In the genomic region with DNA sequence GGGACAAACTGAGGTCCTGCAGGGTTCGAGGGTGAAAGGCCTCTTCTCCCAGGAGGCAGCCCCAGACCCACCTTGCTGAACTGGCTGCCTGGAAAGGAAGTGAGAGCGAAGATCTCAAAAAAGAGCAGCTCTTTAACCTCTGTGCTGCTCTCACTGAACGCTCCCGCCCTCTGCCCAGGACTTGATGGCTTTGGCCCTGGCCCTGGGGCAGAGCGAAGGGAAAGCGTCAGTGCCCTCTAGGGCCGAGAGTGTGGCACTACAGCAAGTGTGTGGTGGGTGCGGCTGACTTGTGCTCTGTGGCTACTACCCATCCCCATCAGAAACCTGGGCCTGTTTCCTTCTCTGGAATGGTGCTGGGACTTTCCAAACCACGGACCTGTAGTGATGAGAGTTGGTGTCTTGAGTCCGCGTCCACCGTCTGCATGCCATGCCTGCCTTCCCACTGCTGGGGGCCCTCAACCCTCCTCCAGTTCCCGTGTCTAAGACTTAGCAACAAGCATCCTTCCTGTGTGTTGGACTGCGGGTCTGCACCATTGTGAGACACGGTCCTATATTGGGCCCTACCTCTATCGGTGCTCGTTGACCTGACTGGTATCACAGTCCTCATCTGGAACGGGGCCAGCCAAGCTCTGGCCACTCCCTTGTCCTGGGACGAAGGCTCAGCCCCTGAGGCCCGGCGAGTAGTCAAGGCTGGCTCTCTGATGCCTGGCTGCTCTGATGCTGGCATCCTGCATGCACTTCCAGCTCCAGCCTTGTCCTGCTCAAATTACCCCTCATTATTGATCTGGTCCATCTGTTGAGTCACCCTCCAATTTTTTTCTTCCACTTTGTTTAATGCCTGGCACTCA, we compare ENCODE assay signal across 1 cellular context.
A peak's percentile ranks its signal among the peaks of the same experiment; 100 is the strongest.
TF ChIP-seq lines count a peak whose summit lies in the region.

No MANE protein-coding gene starts in this region.

TF ChIP-seq in HepG2, 621 proteins besides CTCF, POLR2A, EP300 and RAD21 (continued from another document and continues in another):
- TF ChIP-seq, protein P1, sequence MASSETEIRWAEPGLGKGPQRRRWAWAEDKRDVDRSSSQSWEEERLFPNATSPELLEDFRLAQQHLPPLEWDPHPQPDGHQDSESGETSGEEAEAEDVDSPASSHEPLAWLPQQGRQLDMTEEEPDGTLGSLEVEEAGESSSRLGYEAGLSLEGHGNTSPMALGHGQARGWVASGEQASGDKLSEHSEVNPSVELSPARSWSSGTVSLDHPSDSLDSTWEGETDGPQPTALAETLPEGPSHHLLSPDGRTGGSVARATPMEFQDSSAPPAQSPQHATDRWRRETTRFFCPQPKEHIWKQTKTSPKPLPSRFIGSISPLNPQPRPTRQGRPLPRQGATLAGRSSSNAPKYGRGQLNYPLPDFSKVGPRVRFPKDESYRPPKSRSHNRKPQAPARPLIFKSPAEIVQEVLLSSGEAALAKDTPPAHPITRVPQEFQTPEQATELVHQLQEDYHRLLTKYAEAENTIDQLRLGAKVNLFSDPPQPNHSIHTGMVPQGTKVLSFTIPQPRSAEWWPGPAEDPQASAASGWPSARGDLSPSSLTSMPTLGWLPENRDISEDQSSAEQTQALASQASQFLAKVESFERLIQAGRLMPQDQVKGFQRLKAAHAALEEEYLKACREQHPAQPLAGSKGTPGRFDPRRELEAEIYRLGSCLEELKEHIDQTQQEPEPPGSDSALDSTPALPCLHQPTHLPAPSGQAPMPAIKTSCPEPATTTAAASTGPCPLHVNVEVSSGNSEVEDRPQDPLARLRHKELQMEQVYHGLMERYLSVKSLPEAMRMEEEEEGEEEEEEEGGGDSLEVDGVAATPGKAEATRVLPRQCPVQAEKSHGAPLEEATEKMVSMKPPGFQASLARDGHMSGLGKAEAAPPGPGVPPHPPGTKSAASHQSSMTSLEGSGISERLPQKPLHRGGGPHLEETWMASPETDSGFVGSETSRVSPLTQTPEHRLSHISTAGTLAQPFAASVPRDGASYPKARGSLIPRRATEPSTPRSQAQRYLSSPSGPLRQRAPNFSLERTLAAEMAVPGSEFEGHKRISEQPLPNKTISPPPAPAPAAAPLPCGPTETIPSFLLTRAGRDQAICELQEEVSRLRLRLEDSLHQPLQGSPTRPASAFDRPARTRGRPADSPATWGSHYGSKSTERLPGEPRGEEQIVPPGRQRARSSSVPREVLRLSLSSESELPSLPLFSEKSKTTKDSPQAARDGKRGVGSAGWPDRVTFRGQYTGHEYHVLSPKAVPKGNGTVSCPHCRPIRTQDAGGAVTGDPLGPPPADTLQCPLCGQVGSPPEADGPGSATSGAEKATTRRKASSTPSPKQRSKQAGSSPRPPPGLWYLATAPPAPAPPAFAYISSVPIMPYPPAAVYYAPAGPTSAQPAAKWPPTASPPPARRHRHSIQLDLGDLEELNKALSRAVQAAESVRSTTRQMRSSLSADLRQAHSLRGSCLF (CRISPR knock-in tag; IDR thresholded peaks at IDR 0.05; ENCODE audit: borderline replicate concordance), result no peak
- TF ChIP-seq NFATC3 (CRISPR knock-in tag; IDR thresholded peaks at IDR 0.05), result no peak
- TF ChIP-seq, protein P2, sequence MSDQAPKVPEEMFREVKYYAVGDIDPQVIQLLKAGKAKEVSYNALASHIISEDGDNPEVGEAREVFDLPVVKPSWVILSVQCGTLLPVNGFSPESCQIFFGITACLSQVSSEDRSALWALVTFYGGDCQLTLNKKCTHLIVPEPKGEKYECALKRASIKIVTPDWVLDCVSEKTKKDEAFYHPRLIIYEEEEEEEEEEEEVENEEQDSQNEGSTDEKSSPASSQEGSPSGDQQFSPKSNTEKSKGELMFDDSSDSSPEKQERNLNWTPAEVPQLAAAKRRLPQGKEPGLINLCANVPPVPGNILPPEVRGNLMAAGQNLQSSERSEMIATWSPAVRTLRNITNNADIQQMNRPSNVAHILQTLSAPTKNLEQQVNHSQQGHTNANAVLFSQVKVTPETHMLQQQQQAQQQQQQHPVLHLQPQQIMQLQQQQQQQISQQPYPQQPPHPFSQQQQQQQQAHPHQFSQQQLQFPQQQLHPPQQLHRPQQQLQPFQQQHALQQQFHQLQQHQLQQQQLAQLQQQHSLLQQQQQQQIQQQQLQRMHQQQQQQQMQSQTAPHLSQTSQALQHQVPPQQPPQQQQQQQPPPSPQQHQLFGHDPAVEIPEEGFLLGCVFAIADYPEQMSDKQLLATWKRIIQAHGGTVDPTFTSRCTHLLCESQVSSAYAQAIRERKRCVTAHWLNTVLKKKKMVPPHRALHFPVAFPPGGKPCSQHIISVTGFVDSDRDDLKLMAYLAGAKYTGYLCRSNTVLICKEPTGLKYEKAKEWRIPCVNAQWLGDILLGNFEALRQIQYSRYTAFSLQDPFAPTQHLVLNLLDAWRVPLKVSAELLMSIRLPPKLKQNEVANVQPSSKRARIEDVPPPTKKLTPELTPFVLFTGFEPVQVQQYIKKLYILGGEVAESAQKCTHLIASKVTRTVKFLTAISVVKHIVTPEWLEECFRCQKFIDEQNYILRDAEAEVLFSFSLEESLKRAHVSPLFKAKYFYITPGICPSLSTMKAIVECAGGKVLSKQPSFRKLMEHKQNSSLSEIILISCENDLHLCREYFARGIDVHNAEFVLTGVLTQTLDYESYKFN (CRISPR knock-in tag; conservative IDR thresholded peaks at IDR 0.05), result no peak
- TF ChIP-seq ZNF234 (CRISPR knock-in tag; conservative IDR thresholded peaks at IDR 0.05), result no peak
- TF ChIP-seq, protein P3, sequence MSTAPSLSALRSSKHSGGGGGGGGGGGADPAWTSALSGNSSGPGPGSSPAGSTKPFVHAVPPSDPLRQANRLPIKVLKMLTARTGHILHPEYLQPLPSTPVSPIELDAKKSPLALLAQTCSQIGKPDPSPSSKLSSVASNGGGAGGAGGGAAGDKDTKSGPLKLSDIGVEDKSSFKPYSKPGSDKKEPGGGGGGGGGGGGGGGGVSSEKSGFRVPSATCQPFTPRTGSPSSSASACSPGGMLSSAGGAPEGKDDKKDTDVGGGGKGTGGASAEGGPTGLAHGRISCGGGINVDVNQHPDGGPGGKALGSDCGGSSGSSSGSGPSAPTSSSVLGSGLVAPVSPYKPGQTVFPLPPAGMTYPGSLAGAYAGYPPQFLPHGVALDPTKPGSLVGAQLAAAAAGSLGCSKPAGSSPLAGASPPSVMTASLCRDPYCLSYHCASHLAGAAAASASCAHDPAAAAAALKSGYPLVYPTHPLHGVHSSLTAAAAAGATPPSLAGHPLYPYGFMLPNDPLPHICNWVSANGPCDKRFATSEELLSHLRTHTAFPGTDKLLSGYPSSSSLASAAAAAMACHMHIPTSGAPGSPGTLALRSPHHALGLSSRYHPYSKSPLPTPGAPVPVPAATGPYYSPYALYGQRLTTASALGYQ (CRISPR knock-in tag; IDR thresholded peaks at IDR 0.05), result no peak
- no peak for TF ChIP-seq ZNF510 (CRISPR knock-in tag; IDR thresholded peaks at IDR 0.05; ENCODE audit: low read depth)
- TF ChIP-seq ZNF780A (CRISPR knock-in tag; IDR thresholded peaks at IDR 0.05), result no peak
- TF ChIP-seq CEBPG (CRISPR knock-in tag; IDR thresholded peaks at IDR 0.05), result no peak
- TF ChIP-seq, protein P4, sequence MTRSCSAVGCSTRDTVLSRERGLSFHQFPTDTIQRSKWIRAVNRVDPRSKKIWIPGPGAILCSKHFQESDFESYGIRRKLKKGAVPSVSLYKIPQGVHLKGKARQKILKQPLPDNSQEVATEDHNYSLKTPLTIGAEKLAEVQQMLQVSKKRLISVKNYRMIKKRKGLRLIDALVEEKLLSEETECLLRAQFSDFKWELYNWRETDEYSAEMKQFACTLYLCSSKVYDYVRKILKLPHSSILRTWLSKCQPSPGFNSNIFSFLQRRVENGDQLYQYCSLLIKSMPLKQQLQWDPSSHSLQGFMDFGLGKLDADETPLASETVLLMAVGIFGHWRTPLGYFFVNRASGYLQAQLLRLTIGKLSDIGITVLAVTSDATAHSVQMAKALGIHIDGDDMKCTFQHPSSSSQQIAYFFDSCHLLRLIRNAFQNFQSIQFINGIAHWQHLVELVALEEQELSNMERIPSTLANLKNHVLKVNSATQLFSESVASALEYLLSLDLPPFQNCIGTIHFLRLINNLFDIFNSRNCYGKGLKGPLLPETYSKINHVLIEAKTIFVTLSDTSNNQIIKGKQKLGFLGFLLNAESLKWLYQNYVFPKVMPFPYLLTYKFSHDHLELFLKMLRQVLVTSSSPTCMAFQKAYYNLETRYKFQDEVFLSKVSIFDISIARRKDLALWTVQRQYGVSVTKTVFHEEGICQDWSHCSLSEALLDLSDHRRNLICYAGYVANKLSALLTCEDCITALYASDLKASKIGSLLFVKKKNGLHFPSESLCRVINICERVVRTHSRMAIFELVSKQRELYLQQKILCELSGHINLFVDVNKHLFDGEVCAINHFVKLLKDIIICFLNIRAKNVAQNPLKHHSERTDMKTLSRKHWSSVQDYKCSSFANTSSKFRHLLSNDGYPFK (CRISPR knock-in tag; IDR thresholded peaks at IDR 0.05; ENCODE audit: borderline replicate concordance), result 0 out of 2 replicates have a peak, but pooled peaks have one; percentile 13
- TF ChIP-seq, protein P5, sequence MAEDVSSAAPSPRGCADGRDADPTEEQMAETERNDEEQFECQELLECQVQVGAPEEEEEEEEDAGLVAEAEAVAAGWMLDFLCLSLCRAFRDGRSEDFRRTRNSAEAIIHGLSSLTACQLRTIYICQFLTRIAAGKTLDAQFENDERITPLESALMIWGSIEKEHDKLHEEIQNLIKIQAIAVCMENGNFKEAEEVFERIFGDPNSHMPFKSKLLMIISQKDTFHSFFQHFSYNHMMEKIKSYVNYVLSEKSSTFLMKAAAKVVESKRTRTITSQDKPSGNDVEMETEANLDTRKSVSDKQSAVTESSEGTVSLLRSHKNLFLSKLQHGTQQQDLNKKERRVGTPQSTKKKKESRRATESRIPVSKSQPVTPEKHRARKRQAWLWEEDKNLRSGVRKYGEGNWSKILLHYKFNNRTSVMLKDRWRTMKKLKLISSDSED (CRISPR knock-in tag; IDR thresholded peaks at IDR 0.05), result no peak
- TF ChIP-seq NBN (conservative IDR thresholded peaks at IDR 0.05), result no peak
- TF ChIP-seq KLF13 (CRISPR knock-in tag; IDR thresholded peaks at IDR 0.05), result no peak
- peak; percentile 76 for TF ChIP-seq STAG1 (CRISPR knock-in tag; IDR thresholded peaks at IDR 0.05)
- TF ChIP-seq SMC3 (IDR thresholded peaks at IDR 0.05; ENCODE audit: low read length), result peak; percentile 24
- no peak for TF ChIP-seq ZNF749 (CRISPR knock-in tag; IDR thresholded peaks at IDR 0.05; ENCODE audit: borderline replicate concordance)
- TF ChIP-seq, protein P6, sequence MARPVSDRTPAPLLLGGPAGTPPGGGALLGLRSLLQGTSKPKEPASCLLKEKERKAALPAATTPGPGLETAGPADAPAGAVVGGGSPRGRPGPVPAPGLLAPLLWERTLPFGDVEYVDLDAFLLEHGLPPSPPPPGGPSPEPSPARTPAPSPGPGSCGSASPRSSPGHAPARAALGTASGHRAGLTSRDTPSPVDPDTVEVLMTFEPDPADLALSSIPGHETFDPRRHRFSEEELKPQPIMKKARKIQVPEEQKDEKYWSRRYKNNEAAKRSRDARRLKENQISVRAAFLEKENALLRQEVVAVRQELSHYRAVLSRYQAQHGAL (CRISPR knock-in tag; IDR thresholded peaks at IDR 0.05; ENCODE audit: not compliant biosample characterization), result no peak
- TF ChIP-seq, protein P7, sequence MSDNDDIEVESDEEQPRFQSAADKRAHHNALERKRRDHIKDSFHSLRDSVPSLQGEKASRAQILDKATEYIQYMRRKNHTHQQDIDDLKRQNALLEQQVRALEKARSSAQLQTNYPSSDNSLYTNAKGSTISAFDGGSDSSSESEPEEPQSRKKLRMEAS (IDR thresholded peaks at IDR 0.05), result no peak
- TF ChIP-seq, protein P8, sequence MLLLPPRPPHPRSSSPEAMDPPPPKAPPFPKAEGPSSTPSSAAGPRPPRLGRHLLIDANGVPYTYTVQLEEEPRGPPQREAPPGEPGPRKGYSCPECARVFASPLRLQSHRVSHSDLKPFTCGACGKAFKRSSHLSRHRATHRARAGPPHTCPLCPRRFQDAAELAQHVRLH (CRISPR knock-in tag; IDR thresholded peaks at IDR 0.05; ENCODE audit: borderline replicate concordance, low read depth), result no peak
- TF ChIP-seq WIZ (CRISPR knock-in tag; IDR thresholded peaks at IDR 0.05), result no peak
- TF ChIP-seq, protein P9, sequence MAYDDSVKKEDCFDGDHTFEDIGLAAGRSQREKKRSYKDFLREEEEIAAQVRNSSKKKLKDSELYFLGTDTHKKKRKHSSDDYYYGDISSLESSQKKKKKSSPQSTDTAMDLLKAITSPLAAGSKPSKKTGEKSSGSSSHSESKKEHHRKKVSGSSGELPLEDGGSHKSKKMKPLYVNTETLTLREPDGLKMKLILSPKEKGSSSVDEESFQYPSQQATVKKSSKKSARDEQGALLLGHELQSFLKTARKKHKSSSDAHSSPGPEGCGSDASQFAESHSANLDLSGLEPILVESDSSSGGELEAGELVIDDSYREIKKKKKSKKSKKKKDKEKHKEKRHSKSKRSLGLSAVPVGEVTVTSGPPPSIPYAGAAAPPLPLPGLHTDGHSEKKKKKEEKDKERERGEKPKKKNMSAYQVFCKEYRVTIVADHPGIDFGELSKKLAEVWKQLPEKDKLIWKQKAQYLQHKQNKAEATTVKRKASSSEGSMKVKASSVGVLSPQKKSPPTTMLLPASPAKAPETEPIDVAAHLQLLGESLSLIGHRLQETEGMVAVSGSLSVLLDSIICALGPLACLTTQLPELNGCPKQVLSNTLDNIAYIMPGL (CRISPR knock-in tag; IDR thresholded peaks at IDR 0.05; ENCODE audit: borderline replicate concordance in 1 of 2, low read depth in 1 of 2), result no peak
- TF ChIP-seq AHR (CRISPR knock-in tag; IDR thresholded peaks at IDR 0.05), result no peak
- TF ChIP-seq, protein P10, sequence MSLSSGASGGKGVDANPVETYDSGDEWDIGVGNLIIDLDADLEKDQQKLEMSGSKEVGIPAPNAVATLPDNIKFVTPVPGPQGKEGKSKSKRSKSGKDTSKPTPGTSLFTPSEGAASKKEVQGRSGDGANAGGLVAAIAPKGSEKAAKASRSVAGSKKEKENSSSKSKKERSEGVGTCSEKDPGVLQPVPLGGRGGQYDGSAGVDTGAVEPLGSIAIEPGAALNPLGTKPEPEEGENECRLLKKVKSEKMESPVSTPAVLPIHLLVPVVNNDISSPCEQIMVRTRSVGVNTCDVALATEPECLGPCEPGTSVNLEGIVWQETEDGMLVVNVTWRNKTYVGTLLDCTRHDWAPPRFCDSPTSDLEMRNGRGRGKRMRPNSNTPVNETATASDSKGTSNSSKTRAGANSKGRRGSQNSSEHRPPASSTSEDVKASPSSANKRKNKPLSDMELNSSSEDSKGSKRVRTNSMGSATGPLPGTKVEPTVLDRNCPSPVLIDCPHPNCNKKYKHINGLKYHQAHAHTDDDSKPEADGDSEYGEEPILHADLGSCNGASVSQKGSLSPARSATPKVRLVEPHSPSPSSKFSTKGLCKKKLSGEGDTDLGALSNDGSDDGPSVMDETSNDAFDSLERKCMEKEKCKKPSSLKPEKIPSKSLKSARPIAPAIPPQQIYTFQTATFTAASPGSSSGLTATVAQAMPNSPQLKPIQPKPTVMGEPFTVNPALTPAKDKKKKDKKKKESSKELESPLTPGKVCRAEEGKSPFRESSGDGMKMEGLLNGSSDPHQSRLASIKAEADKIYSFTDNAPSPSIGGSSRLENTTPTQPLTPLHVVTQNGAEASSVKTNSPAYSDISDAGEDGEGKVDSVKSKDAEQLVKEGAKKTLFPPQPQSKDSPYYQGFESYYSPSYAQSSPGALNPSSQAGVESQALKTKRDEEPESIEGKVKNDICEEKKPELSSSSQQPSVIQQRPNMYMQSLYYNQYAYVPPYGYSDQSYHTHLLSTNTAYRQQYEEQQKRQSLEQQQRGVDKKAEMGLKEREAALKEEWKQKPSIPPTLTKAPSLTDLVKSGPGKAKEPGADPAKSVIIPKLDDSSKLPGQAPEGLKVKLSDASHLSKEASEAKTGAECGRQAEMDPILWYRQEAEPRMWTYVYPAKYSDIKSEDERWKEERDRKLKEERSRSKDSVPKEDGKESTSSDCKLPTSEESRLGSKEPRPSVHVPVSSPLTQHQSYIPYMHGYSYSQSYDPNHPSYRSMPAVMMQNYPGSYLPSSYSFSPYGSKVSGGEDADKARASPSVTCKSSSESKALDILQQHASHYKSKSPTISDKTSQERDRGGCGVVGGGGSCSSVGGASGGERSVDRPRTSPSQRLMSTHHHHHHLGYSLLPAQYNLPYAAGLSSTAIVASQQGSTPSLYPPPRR (CRISPR knock-in tag; IDR thresholded peaks at IDR 0.05; ENCODE audit: borderline replicate concordance), result no peak
- 0 out of 2 replicates have a peak, but pooled peaks have one; percentile 23 for TF ChIP-seq ZFX (CRISPR knock-in tag; IDR thresholded peaks at IDR 0.05; ENCODE audit: low read depth)
- no peak for TF ChIP-seq PHF8 (CRISPR knock-in tag; IDR thresholded peaks at IDR 0.05)
- TF ChIP-seq ZNF124 (CRISPR knock-in tag; IDR thresholded peaks at IDR 0.05), result no peak
- TF ChIP-seq ZNF891 (CRISPR knock-in tag; IDR thresholded peaks at IDR 0.05), result peak; percentile 23; the same call in 1 of the 2 replicates
